In genomic region chr18:54209471-54210180, GRCh38 we compare ENCODE assay signal across 8 cellular contexts. TPM values are rescaled to one million over a fixed set of nuclear protein-coding genes. Genes with fewer than 3 reads are reported as not detected.
A peak's percentile ranks its signal among the peaks of the same experiment; 100 is the strongest.
DNase-seq lines count a peak whose midpoint lies in the region; ATAC-seq and FAIRE-seq lines count a peak whose summit lies in the region.

No MANE protein-coding gene starts in this region.

- peak; percentile 84 for ATAC-seq in GM18868 (IDR thresholded peaks at IDR 0.05; ENCODE audit: unreplicated experiment)
- peak; percentile 85 for ATAC-seq in HG03039 (IDR thresholded peaks at IDR 0.05; ENCODE audit: unreplicated experiment)
- peak; percentile 86 to 93 for ATAC-seq in activated naive CD4-positive, alpha-beta T cell treated with anti-CD3 and anti-CD28 coated beads, Interleukin-2, amount 50 U/mL, for 72 hours

- H3K4me1 ChIP-seq in ACC112 (ENCODE audit: control insufficient read depth, insufficient read depth, low read length, unreplicated experiment) = peaks cover 29% of the 10 kb centered on the region

- peak overlapping the region; percentile 92 for H3K27ac ChIP-seq in ACC112 (ENCODE audit: low read depth, low read length)

- no peaks in the 10 kb centered on the region for H3K9me3 Mint-ChIP-seq in activated naive CD4-positive, alpha-beta T cell treated with anti-CD3 and anti-CD28 coated beads, Interleukin-2, amount 50 U/mL, for 72 hours

- no peak for FAIRE-seq in urothelium cell line (lab: Jason Lieb, UNC)

- H3K36me3 ChIP-seq in ACC112 (ENCODE audit: insufficient read depth, low read length) = 0 out of 2 replicates have a peak, but pooled peaks cover 3% of the 10 kb centered on the region

- H3K4me3 ChIP-seq in ACC112 (ENCODE audit: low read depth, low read length) = peak overlapping the region; percentile 59

- peaks cover 0 to 3% of the 10 kb centered on the region in 2 donors for H3K36me3 Mint-ChIP-seq in activated naive CD4-positive, alpha-beta T cell treated with anti-CD3 and anti-CD28 coated beads, Interleukin-2, amount 50 U/mL, for 72 hours

- no peak for DNase-seq in activated naive CD4-positive, alpha-beta T cell treated with anti-CD3 and anti-CD28 coated beads, Interleukin-2, amount 50 U/mL, for 72 hours (ENCODE audit: low spot score in 2 of 2)
- no peak for DNase-seq in urothelium cell line (ENCODE audit: low spot score)
- DNase-seq in NCI-H446 treated with DMSO at 0.1 percent for 48 hours (lab: John Stamatoyannopoulos, UW) = no peak
- DNase-seq in activated gamma-delta T cell treated with Interleukin-2 at 50 U/mL for 16 hours = no peak
- no peak for DNase-seq in COLO668 (lab: John Stamatoyannopoulos, UW; ENCODE audit: unreplicated experiment)

- peak overlapping the region; percentile 75 to 81 for H3K27ac Mint-ChIP-seq in activated naive CD4-positive, alpha-beta T cell treated with anti-CD3 and anti-CD28 coated beads, Interleukin-2, amount 50 U/mL, for 72 hours

- H2AFZ ChIP-seq in ACC112 (ENCODE audit: low read length, unreplicated experiment) = peak overlapping the region; percentile 77

- H3K27me3 ChIP-seq in ACC112 (ENCODE audit: insufficient read depth, low read length) = no peaks in the 10 kb centered on the region

- H3K79me2 ChIP-seq in ACC112 (ENCODE audit: control insufficient read depth, insufficient read depth, low read length, unreplicated experiment) = peaks cover 86% of the 10 kb centered on the region

RNA-seq across cellular contexts. Expression of gene MBD2, which starts 14.8 kb away (rescaled TPM):
- 100 to 1,000 TPM in 1 of 2 donors, 10 to 100 TPM in 1; 91.6 to 151 TPM for total RNA-seq in activated naive CD4-positive, alpha-beta T cell treated with anti-CD3 and anti-CD28 coated beads, Interleukin-2, amount 50 U/mL, for 72 hours

RNA-seq across cellular contexts. Expression of gene POLI, which starts 59.7 kb away (rescaled TPM):
- total RNA-seq in activated naive CD4-positive, alpha-beta T cell treated with anti-CD3 and anti-CD28 coated beads, Interleukin-2, amount 50 U/mL, for 72 hours = 10 to 100 TPM; 13.2 to 23.7 TPM
